In genomic region chr17:10843806-10844205, GRCh38 we compare ENCODE assay signal across 13 cellular contexts. TPM values are rescaled to one million over a fixed set of nuclear protein-coding genes. Genes with fewer than 3 reads are reported as not detected.
DNase-seq lines count a peak whose midpoint lies in the region; ATAC-seq, FAIRE-seq and TF ChIP-seq lines count a peak whose summit lies in the region.
"Had no signal": no experiment of that assay in that cellular context is flagged by ENCODE, and none has a peak within 500 bp of the region (broad histone marks: within the 10 kb centered on the region; RNA-seq: fewer than 3 reads in every experiment).

No MANE protein-coding gene starts in this region.

- H3K23me2 ChIP-seq in H9 (ENCODE audit: insufficient read length, low read depth, low read length, poor library complexity, severe bottlenecking) = peaks cover 7% of the 10 kb centered on the region

- no peak overlapping the region for H2BK15ac ChIP-seq in H9 (ENCODE audit: low read depth, low read length)

- no peak overlapping the region for H3K4me3 ChIP-seq in bronchial epithelial cell (ENCODE audit: low read depth, low read length)
- H3K4me3 ChIP-seq in adrenal gland = no peak overlapping the region

- no peak overlapping the region for H3K27ac Mint-ChIP-seq in H9
- H3K27ac Mint-ChIP-seq: natural killer cell treated with Interleukin-12 subunit alpha and Interleukin-12 subunit beta and Interleukin-15 and Interleukin-18, amount 100 ng/mL, for 72 hours had no signal

- H3K27me3 Mint-ChIP-seq in H9 (ENCODE audit: low read depth) = peaks cover 9% of the 10 kb centered on the region

- no peak for FAIRE-seq in bronchial epithelial cell (lab: Jason Lieb, UNC)

- peaks cover 8% of the 10 kb centered on the region; the same call in 1 of the 2 replicates for H3K4me1 ChIP-seq in H9 (ENCODE audit: insufficient read depth, low read length)
- H3K4me1 ChIP-seq in adrenal gland (replicated peaks in 1 of 2) = no peaks in the 10 kb centered on the region

- TF ChIP-seq POLR2A in adrenal gland (IDR thresholded peaks at IDR 0.05) = no peak

- H4K20me1 ChIP-seq in H9 (ENCODE audit: control insufficient read depth, insufficient read depth, insufficient read length) = no peaks in the 10 kb centered on the region

- H3K4me3 Mint-ChIP-seq in H9 = peak overlapping the region; percentile 25 to 50
- H3K4me3 Mint-ChIP-seq: natural killer cell treated with Interleukin-12 subunit alpha and Interleukin-12 subunit beta and Interleukin-15 and Interleukin-18, amount 100 ng/mL, for 72 hours had no signal

- H3T11ph ChIP-seq in H9 (ENCODE audit: low read length) = no peak overlapping the region

- no peak overlapping the region for H2AK5ac ChIP-seq in H9 (ENCODE audit: insufficient read length, low read length)

- no CpG with 5 or more reads among the region's 7 CpGs for WGBS in H9 (ENCODE audit: extremely low coverage, insufficient read length, low lambda C conversion rate)
- WGBS in adrenal gland, 4 donors = 57 to 72% (median 63%) methylated on average over 7 of the region's 7 CpGs

- no peak overlapping the region for H2BK5ac ChIP-seq in H9 (ENCODE audit: insufficient read length, low read length)

- H3K9ac ChIP-seq in H9 (ENCODE audit: extremely low read depth, insufficient read length, low read length) = no peak overlapping the region

- intact Hi-C loops in adrenal gland (cut with DNase I) = loop anchor here (5.0 to 10.0 kb wide), 2 partner anchors 107 to 199 kb away; no protein-coding TSS in a partner anchor

- ATAC-seq in HG02623 (IDR thresholded peaks at IDR 0.05; ENCODE audit: unreplicated experiment) = no peak
- ATAC-seq: natural killer cell treated with Interleukin-12 subunit alpha and Interleukin-12 subunit beta and Interleukin-15 and Interleukin-18, amount 100 ng/mL, for 72 hours had no signal

- no peak overlapping the region for H2AFZ ChIP-seq in H9 (ENCODE audit: low read length)

- H2BK20ac ChIP-seq in H9 (ENCODE audit: low read depth, low read length, poor library complexity, severe bottlenecking) = no peak overlapping the region

- H4K91ac ChIP-seq in H9 (ENCODE audit: insufficient read length, low read depth, low read length) = no peak overlapping the region

- H2BK12ac ChIP-seq in H9 (ENCODE audit: insufficient read length, low read depth, low read length) = no peak overlapping the region

- no peak overlapping the region for H4K8ac ChIP-seq in H9 (replicated peaks; ENCODE audit: insufficient read length, low read depth, low read length)

- peaks cover 25 to 27% of the 10 kb centered on the region in 2 experiments for H3K4me1 Mint-ChIP-seq in H9

- H3K36me3 ChIP-seq in bronchial epithelial cell (ENCODE audit: control insufficient read depth, insufficient read depth, low read length) (no peaks in the 10 kb centered on the region), adrenal gland (replicated peaks in 1 of 2) (no peaks in the 10 kb centered on the region)

- peaks cover 12 to 13% of the 10 kb centered on the region in 2 experiments for H3K9me3 Mint-ChIP-seq in H9
- H3K9me3 Mint-ChIP-seq: natural killer cell treated with Interleukin-12 subunit alpha and Interleukin-12 subunit beta and Interleukin-15 and Interleukin-18, amount 100 ng/mL, for 72 hours had no signal

- no peak overlapping the region for H3K18ac ChIP-seq in H9 (ENCODE audit: insufficient read length, low read depth, low read length)

- no peak overlapping the region for H4K5ac ChIP-seq in H9 (ENCODE audit: insufficient read length, low read depth, low read length)

- H3K27me3 ChIP-seq in H9 (ENCODE audit: insufficient read depth, low read length) (no peaks in the 10 kb centered on the region), bronchial epithelial cell (ENCODE audit: control insufficient read depth, insufficient read depth, low read length) (no peaks in the 10 kb centered on the region), adrenal gland (no peaks in the 10 kb centered on the region)

- H2BK120ac ChIP-seq in H9 (ENCODE audit: low read depth, low read length, poor library complexity, severe bottlenecking) = no peak overlapping the region

- no peak overlapping the region for H3K23ac ChIP-seq in H9 (ENCODE audit: insufficient read length, low read depth, low read length)

- H3K79me1 ChIP-seq in H9 (ENCODE audit: insufficient read depth, low read depth, low read length, poor library complexity, severe bottlenecking) = no peaks in the 10 kb centered on the region

- H3K27ac ChIP-seq in H9 (ENCODE audit: insufficient read length, low read depth, low read length) (no peak overlapping the region), adrenal gland (no peak overlapping the region)

- H3K14ac ChIP-seq in H9 (ENCODE audit: insufficient read depth, low read length) = no peak overlapping the region

- no peaks in the 10 kb centered on the region for H3K9me3 ChIP-seq in H9 (ENCODE audit: control insufficient read depth, low read depth, low read length)
- H3K9me3 ChIP-seq in adrenal gland (replicated peaks in 1 of 3) = no peaks in the 10 kb centered on the region

- DNase-seq in CD1c-positive myeloid dendritic cell (ENCODE audit: extremely low spot score) (peak; percentile 20), H9 (peak; percentile 48), bronchial epithelial cell (ENCODE audit: low read depth) (peak; percentile 4), mucosa of gallbladder (ENCODE audit: low spot score) (peak; percentile 17), glomerular visceral epithelial cell (ENCODE audit: extremely low spot score) (no peak), A172 (ENCODE audit: low spot score) (no peak), adrenal gland (no peak)
- DNase-seq: activated gamma-delta T cell treated with Interleukin-2 at 50 U/mL for 16 hours; effector memory CD4-positive, alpha-beta T cell; NCI-H2081 had no signal

- peaks cover 0 to 7% (median 5%) of the 10 kb centered on the region in 3 experiments; a peak in 4 of 7 replicates for H3K36me3 Mint-ChIP-seq in H9 (ENCODE audit: insufficient read depth in 1 of 3, low read depth in 3 of 3)
- H3K36me3 Mint-ChIP-seq: natural killer cell treated with Interleukin-12 subunit alpha and Interleukin-12 subunit beta and Interleukin-15 and Interleukin-18, amount 100 ng/mL, for 72 hours had no signal

- no peak overlapping the region for H3K56ac ChIP-seq in H9 (ENCODE audit: insufficient read length, low read depth, low read length)

- no peak overlapping the region for H3K4me2 ChIP-seq in H9 (ENCODE audit: insufficient read depth, insufficient read length, low read length)

- no peak overlapping the region for H3K4ac ChIP-seq in H9 (ENCODE audit: low read depth, low read length)

- no peaks in the 10 kb centered on the region for H3K79me2 ChIP-seq in H9 (ENCODE audit: insufficient read depth, low read length)

- no peak for TF ChIP-seq CTCF in H9 (conservative IDR thresholded peaks at IDR 0.05)
- no peak for TF ChIP-seq CTCF in bronchial epithelial cell (IDR thresholded peaks at IDR 0.05; ENCODE audit: insufficient read depth, low read length, severe bottlenecking)
- TF ChIP-seq CTCF in adrenal gland (IDR thresholded peaks at IDR 0.05) = no peak

RNA-seq across cellular contexts. Expression of gene PIRT, which starts 5.9 kb away (rescaled TPM):
- total RNA-seq in H9 (2021) (not detected in 2 replicates), bronchial epithelial cell (not detected in 2 replicates), mucosa of gallbladder (0.32 TPM), adrenal gland (1 to 10 TPM in 2 of 8 donors, under 1 TPM in 2, not detected in 4; 0.10 to 1.8 (median 0.74) TPM)
- total RNA-seq in A172 (2014; rRNA removed; shearing (Covaris generic)) = not detected in 2 replicates
- under 1 TPM; 0.10 to 0.84 (median 0.16) TPM for polyA plus RNA-seq in adrenal gland
- total RNA-seq: natural killer cell treated with Interleukin-12 subunit alpha and Interleukin-12 subunit beta and Interleukin-15 and Interleukin-18, amount 100 ng/mL, for 72 hours; OCI-LY7 had no signal

RNA-seq across cellular contexts. Expression of gene TMEM238L, which starts 39.9 kb away (rescaled TPM):
- total RNA-seq in H9 (2021) = not detected in 2 replicates
- total RNA-seq in bronchial epithelial cell = not detected in 2 replicates
- 7.5 TPM for total RNA-seq in mucosa of gallbladder
- total RNA-seq in A172 (2014; rRNA removed; shearing (Covaris generic)) = not detected in 2 replicates
- total RNA-seq in adrenal gland = under 1 TPM in 1 of 8 donors, not detected in 7; 0.14 TPM
- polyA plus RNA-seq in adrenal gland = under 1 TPM in 1 of 3 donors, not detected in 2; 0.07 TPM
- total RNA-seq: natural killer cell treated with Interleukin-12 subunit alpha and Interleukin-12 subunit beta and Interleukin-15 and Interleukin-18, amount 100 ng/mL, for 72 hours; OCI-LY7 had no signal

Comparison
In these comparisons a context has a peak if more than half of its experiments do, and no peak if none do; other contexts are left out.
1. DNase-seq: peak in CD1c-positive myeloid dendritic cell (single experiment), H9 (single experiment), bronchial epithelial cell (single experiment) and mucosa of gallbladder (single experiment); none in glomerular visceral epithelial cell (single experiment), A172 (single experiment) and adrenal gland (0 of 7).